ENCODE assay signal across 1 cellular context in genomic region chr17:31383488-31383887, GRCh38. TPM values are rescaled to one million over a fixed set of nuclear protein-coding genes. Genes with fewer than 3 reads are reported as not detected.
"Had no signal": no experiment of that assay in that cellular context is flagged by ENCODE, and none has a peak within 500 bp of the region (broad histone marks: within the 10 kb centered on the region; RNA-seq: fewer than 3 reads in every experiment).

No MANE protein-coding gene starts in this region.

RNA-seq across cellular contexts. Expression of gene RAB11FIP4, which starts 8.0 kb away (rescaled TPM):
- total RNA-seq: glomerular endothelial cell had no signal
